In the genomic region with DNA sequence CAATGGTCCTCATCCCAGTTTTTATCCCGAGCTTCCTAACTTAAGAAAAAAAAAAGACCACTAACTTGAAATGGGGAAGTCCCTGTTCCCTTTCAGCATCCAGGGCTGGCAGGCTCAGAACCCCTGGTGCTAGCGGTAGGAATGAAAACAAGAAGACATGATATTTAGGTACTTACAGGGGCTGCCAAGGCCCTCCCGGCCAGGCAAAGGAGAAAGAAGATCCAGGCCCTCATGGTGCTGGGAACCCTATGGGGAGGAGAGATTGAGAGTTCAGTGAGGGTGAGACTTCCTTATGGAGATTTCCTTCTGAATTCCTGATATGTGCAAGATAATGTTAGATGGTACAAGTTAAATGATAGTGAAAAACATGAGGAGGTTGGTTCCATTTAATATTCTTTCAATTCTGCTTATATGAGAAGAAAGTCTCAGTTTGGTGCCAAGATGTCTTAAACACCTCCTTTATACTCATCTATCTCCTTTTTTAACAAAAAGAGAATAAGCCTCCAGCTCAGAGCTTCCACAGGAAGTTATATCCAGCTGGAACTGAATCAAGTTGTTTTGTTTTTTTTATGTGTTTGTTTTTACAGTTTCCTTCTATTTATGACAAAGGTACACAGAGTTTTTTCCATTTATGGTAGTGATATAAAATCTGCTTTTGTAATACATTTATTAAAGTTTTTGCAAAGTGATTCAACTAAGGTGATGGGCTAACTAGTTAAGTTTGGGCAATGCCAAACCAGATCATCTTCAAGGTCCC, we compare ENCODE assay signal across 10 cellular contexts. TPM values are rescaled to one million over a fixed set of nuclear protein-coding genes. Genes with fewer than 3 reads are reported as not detected.
DNase-seq lines count a peak whose midpoint lies in the region; ATAC-seq and TF ChIP-seq lines count a peak whose summit lies in the region.
"Had no signal": no experiment of that assay in that cellular context is flagged by ENCODE, and none has a peak within 500 bp of the region (broad histone marks: within the 10 kb centered on the region; RNA-seq: fewer than 3 reads in every experiment).

No MANE protein-coding gene starts in this region.

- H3K9me2 ChIP-seq in MM.1S (replicated peaks; ENCODE audit: insufficient read depth, low read length), result no peaks in the 10 kb centered on the region

- H3K4me3 ChIP-seq in HUES48 (ENCODE audit: low read depth, low read length) (no peak overlapping the region), body of pancreas (no peak overlapping the region), right lobe of liver (no peak overlapping the region), testis (no peak overlapping the region), MM.1S (ENCODE audit: low read length) (no peak overlapping the region)

- no peaks in the 10 kb centered on the region for H4K20me1 ChIP-seq in MM.1S (ENCODE audit: insufficient read depth, low read length)

- H3K4me1 ChIP-seq in HUES48 (ENCODE audit: control insufficient read depth, insufficient read depth, low read length), result peaks cover 44% of the 10 kb centered on the region
- no peaks in the 10 kb centered on the region for H3K4me1 ChIP-seq in body of pancreas
- peaks cover 0 to 5% (median 0%) of the 10 kb centered on the region in 4 donors for H3K4me1 ChIP-seq in right lobe of liver
- H3K4me1 ChIP-seq in testis, result peaks cover 87% of the 10 kb centered on the region
- no peaks in the 10 kb centered on the region for H3K4me1 ChIP-seq in MM.1S (ENCODE audit: low read length)

- H3K36me3 ChIP-seq in HUES48 (ENCODE audit: control insufficient read depth, insufficient read depth, low read length), result peaks cover 43% of the 10 kb centered on the region
- H3K36me3 ChIP-seq in body of pancreas (replicated peaks in 1 of 2; ENCODE audit: insufficient read depth in 1 of 2, low read depth in 2 of 2), result no peaks in the 10 kb centered on the region
- H3K36me3 ChIP-seq in right lobe of liver, result no peaks in the 10 kb centered on the region
- no peaks in the 10 kb centered on the region for H3K36me3 ChIP-seq in testis (ENCODE audit: low read depth, missing control alignments)
- no peaks in the 10 kb centered on the region for H3K36me3 ChIP-seq in MM.1S (replicated peaks; ENCODE audit: insufficient read depth, low read length)

- WGBS in body of pancreas, 2 donors, result 70 to 76% methylated on average over 3 of the region's 3 CpGs
- 57% methylated on average over 3 of the region's 3 CpGs for WGBS in right lobe of liver (ENCODE audit: insufficient coverage, low coverage, low lambda C conversion rate, missing lambda C conversion rate)
- WGBS in testis, 2 donors, result 17 to 30% methylated on average over 3 of the region's 3 CpGs

- no peak for ATAC-seq in body of pancreas
- peak in 3 of 4 donors; percentile 4 to 19 (median 7) for ATAC-seq in right lobe of liver
- no peak for ATAC-seq in GM21825 (IDR thresholded peaks at IDR 0.05; ENCODE audit: unreplicated experiment)

- TF ChIP-seq POLR2A in body of pancreas (IDR thresholded peaks at IDR 0.05) (no peak), right lobe of liver (IDR thresholded peaks at IDR 0.05) (no peak), testis (IDR thresholded peaks at IDR 0.05) (no peak)

- H3K9ac ChIP-seq in HUES48 (ENCODE audit: low read depth, low read length) (no peak overlapping the region), MM.1S (ENCODE audit: low read length) (no peak overlapping the region)

- H2AFZ ChIP-seq in MM.1S (ENCODE audit: low read length), result no peak overlapping the region

- no peaks in the 10 kb centered on the region for H3K79me2 ChIP-seq in MM.1S (ENCODE audit: low read length)

- DNase-seq in body of pancreas (no peak), right lobe of liver (no peak), testis (no peak), DMS79 treated with DMSO at 0.1 percent for 48 hours (lab: John Stamatoyannopoulos, UW) (no peak), NCI-H226 (no peak), MM.1S (no peak)
- DNase-seq: small intestine; stimulated activated naive CD4-positive, alpha-beta T cell had no signal

- H3K4me2 ChIP-seq in MM.1S (ENCODE audit: low read depth, low read length), result no peak overlapping the region

- no peaks in the 10 kb centered on the region for H3K27me3 ChIP-seq in HUES48 (ENCODE audit: control insufficient read depth, insufficient read depth, low read length)
- no peaks in the 10 kb centered on the region for H3K27me3 ChIP-seq in body of pancreas
- H3K27me3 ChIP-seq in right lobe of liver, result no peaks in the 10 kb centered on the region
- H3K27me3 ChIP-seq in testis, result no peaks in the 10 kb centered on the region
- H3K27me3 ChIP-seq in MM.1S (replicated peaks; ENCODE audit: insufficient read depth, low read length), result no peaks in the 10 kb centered on the region

- no peak for TF ChIP-seq CTCF in body of pancreas (IDR thresholded peaks at IDR 0.05)
- no peak for TF ChIP-seq CTCF in right lobe of liver (IDR thresholded peaks at IDR 0.05)
- TF ChIP-seq CTCF in testis (IDR thresholded peaks at IDR 0.05), result no peak
- TF ChIP-seq CTCF in MM.1S (IDR thresholded peaks at IDR 0.05; ENCODE audit: low read length), result no peak

- H3K9me3 ChIP-seq in HUES48 (ENCODE audit: control insufficient read depth, insufficient read depth, low read length) (no peaks in the 10 kb centered on the region), body of pancreas (no peaks in the 10 kb centered on the region), right lobe of liver (no peaks in the 10 kb centered on the region), testis (no peaks in the 10 kb centered on the region), MM.1S (replicated peaks; ENCODE audit: insufficient read depth, low read length) (no peaks in the 10 kb centered on the region)

- H3F3A ChIP-seq in MM.1S (ENCODE audit: insufficient read depth, low read length), result no peaks in the 10 kb centered on the region

- intact Hi-C loops in body of pancreas (cut with DNase I) (no loop called here), right lobe of liver (cut with DNase I) (no loop called here), testis (cut with DNase I; ENCODE audit: low total_unique reads) (no loop called here)

- H3K27ac ChIP-seq in HUES48 (ENCODE audit: low read depth, low read length) (peak overlapping the region; percentile 65), body of pancreas (peak overlapping the region in 3 of 4 donors; percentile 34 to 56 (median 51)), right lobe of liver (peak overlapping the region; percentile 57 to 86 (median 61)), testis (peak overlapping the region; percentile 88 to 93), MM.1S (ENCODE audit: low read length) (no peak overlapping the region)

RNA-seq across cellular contexts. Expression of a gene that starts 10.6 kb away (rescaled TPM):
- 100 to 1,000 TPM in 1 of 2 donors, 10 to 100 TPM in 1; 76.0 to 168 TPM for total RNA-seq in body of pancreas
- total RNA-seq in right lobe of liver, result 100 to 1,000 TPM in 4 of 6 experiments, 10 to 100 TPM in 2; 62.2 to 277 (median 109) TPM
- 1,000 to 10,000 TPM; 1,884 to 2,585 TPM for total RNA-seq in testis
- 3,080 TPM for polyA plus RNA-seq in testis (ENCODE audit: insufficient read depth, low read depth, low replicate concordance)

Comparison
In these comparisons a context has a peak if more than half of its experiments do, and no peak if none do; other contexts are left out.
1. ATAC-seq: peak in right lobe of liver (3 of 4); none in body of pancreas (single experiment) and GM21825 (single experiment).
2. RNA of a gene that starts 10.6 kb away (total RNA-seq): 1,884 to 2,585 TPM in testis; 76.0 to 168 TPM in body of pancreas and 62.2 to 277 TPM in right lobe of liver; every median in the first group is over 4 times any median in the second.